In the genomic region with DNA sequence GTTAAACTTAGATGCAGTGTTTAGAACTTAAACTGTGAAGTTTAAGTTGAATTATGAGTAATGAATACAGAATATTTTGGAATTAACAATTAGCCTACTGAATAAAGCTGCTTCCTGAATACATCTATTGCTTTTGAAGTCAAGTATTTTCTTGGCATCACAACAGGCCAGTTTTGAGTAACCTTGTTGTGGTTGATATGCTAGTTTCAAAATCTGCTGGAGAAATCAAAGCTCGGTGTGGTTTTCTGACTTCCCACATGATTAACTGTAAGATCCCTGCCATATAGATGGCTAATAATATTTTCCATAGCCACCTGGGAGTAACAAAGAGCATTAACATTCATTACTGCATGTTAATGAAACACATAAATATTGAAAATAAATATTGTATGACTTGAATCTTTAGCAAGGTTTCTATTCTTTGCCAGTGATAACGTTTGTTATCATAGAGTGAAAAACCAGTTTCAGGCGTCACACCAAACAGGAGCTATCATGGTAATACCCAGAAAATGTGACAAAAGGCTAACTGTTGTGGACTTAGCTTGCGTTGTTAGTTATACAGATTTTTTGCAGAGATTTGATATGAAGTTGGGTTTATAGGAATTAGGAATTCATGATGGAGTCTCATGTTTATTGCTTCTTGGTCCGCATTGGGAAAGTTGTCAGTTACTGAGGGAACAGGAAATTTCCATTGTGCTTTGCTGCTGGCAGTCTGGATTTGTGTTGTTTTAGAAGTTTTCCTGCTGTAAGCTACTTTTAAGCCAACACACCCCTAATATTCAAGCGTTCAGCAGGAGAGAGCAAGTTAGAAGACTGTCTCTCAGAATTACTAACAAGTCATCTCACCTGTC, we compare ENCODE assay signal across 9 cellular contexts. TPM values are rescaled to one million over a fixed set of nuclear protein-coding genes. Genes with fewer than 3 reads are reported as not detected.
A peak's percentile ranks its signal among the peaks of the same experiment; 100 is the strongest.
DNase-seq lines count a peak whose midpoint lies in the region; ATAC-seq, FAIRE-seq and TF ChIP-seq lines count a peak whose summit lies in the region.
"Had no signal": no experiment of that assay in that cellular context is flagged by ENCODE, and none has a peak within 500 bp of the region (broad histone marks: within the 10 kb centered on the region; RNA-seq: fewer than 3 reads in every experiment).

No MANE protein-coding gene starts in this region.

- CTCF ChIA-PET in activated CD4-positive, alpha-beta memory T cell treated with anti-CD3 and anti-CD28 coated beads, Interleukin-2, amount 10 ng/mL, durations not matched to agents 7 days and 5 days (lab: Charles Lee) = interaction anchor here (0.5 kb wide), 1 partner anchor 115 kb away, joined by 4 read pairs; no protein-coding TSS in a partner anchor

- H3K9me3 Mint-ChIP-seq in activated CD4-positive, alpha-beta memory T cell treated with anti-CD3 and anti-CD28 coated beads, Interleukin-2, amount 10 ng/mL, durations not matched to agents 7 days and 5 days = no peaks in the 10 kb centered on the region
- H3K9me3 Mint-ChIP-seq: CD4-positive, alpha-beta T cell had no signal

- H3K4me1 ChIP-seq in osteoblast (ENCODE audit: insufficient read depth, low read length) = peaks cover 79% of the 10 kb centered on the region

- TF ChIP-seq CTCF in osteoblast (IDR thresholded peaks at IDR 0.05; ENCODE audit: extremely low read depth, low read depth, low read length) = no peak

- no peaks in the 10 kb centered on the region for H3K27me3 ChIP-seq in osteoblast (ENCODE audit: insufficient read depth, low read length)

- H4K20me1 ChIP-seq in osteoblast (ENCODE audit: insufficient read depth, low read length) = no peaks in the 10 kb centered on the region

- no peak overlapping the region for H2AFZ ChIP-seq in osteoblast (ENCODE audit: low read length)

- POLR2A ChIA-PET in activated CD4-positive, alpha-beta memory T cell treated with anti-CD3 and anti-CD28 coated beads, Interleukin-2, amount 10 ng/mL, durations not matched to agents 7 days and 5 days (lab: Charles Lee) = no interaction called here

- peak overlapping the region; percentile 75 for H3K4me2 ChIP-seq in osteoblast (ENCODE audit: insufficient read depth, low read length)

- peaks cover 21% of the 10 kb centered on the region for H3K27me3 Mint-ChIP-seq in activated CD4-positive, alpha-beta memory T cell treated with anti-CD3 and anti-CD28 coated beads, Interleukin-2, amount 10 ng/mL, durations not matched to agents 7 days and 5 days
- H3K27me3 Mint-ChIP-seq: CD4-positive, alpha-beta T cell had no signal

- H3K79me2 ChIP-seq in osteoblast (ENCODE audit: insufficient read depth, low read length) = peaks cover 100% of the 10 kb centered on the region

- H3K27ac Mint-ChIP-seq in activated CD4-positive, alpha-beta memory T cell treated with anti-CD3 and anti-CD28 coated beads, Interleukin-2, amount 10 ng/mL, durations not matched to agents 7 days and 5 days = no peak overlapping the region
- H3K27ac Mint-ChIP-seq: CD4-positive, alpha-beta T cell had no signal

- peaks cover 1% of the 10 kb centered on the region for H3K36me3 ChIP-seq in osteoblast (ENCODE audit: insufficient read depth, low read length)

- H3K36me3 Mint-ChIP-seq in activated CD4-positive, alpha-beta memory T cell treated with anti-CD3 and anti-CD28 coated beads, Interleukin-2, amount 10 ng/mL, durations not matched to agents 7 days and 5 days (ENCODE audit: low read depth) = no peaks in the 10 kb centered on the region

- DNase-seq in AG08395 (ENCODE audit: low spot score) (peak; percentile 37), HTR-8/SVneo (ENCODE audit: insufficient read length, low spot score) (no peak), dermis blood vessel endothelial cell (peak; percentile 81), osteoblast (ENCODE audit: insufficient read length, low spot score, missing footprints) (peak; percentile 32), GDM1 (lab: John Stamatoyannopoulos, UW) (no peak), OCI-M2 (lab: John Stamatoyannopoulos, UW; ENCODE audit: unreplicated experiment) (no peak)
- no peak for DNase-seq in activated CD4-positive, alpha-beta memory T cell treated with anti-CD3 and anti-CD28 coated beads, Interleukin-2, amount 10 ng/mL, durations not matched to agents 7 days and 5 days
- DNase-seq: CD4-positive, alpha-beta T cell had no signal

- no peaks in the 10 kb centered on the region for H3K9me3 ChIP-seq in osteoblast (ENCODE audit: low read depth, low read length)

- FAIRE-seq in HTR-8/SVneo (lab: Jason Lieb, UNC) = peak; percentile 74

- no peak overlapping the region for H3K4me3 Mint-ChIP-seq in activated CD4-positive, alpha-beta memory T cell treated with anti-CD3 and anti-CD28 coated beads, Interleukin-2, amount 10 ng/mL, durations not matched to agents 7 days and 5 days
- H3K4me3 Mint-ChIP-seq: CD4-positive, alpha-beta T cell had no signal

- peak overlapping the region; percentile 11 for H3K4me3 ChIP-seq in osteoblast (ENCODE audit: insufficient read depth, low read length)

- peaks cover 14% of the 10 kb centered on the region for H3K4me1 Mint-ChIP-seq in activated CD4-positive, alpha-beta memory T cell treated with anti-CD3 and anti-CD28 coated beads, Interleukin-2, amount 10 ng/mL, durations not matched to agents 7 days and 5 days

- no peak for ATAC-seq in GM19455 (IDR thresholded peaks at IDR 0.05; ENCODE audit: unreplicated experiment)

- peak overlapping the region; percentile 96 for H3K27ac ChIP-seq in osteoblast (ENCODE audit: low read depth, low read length)

RNA-seq across cellular contexts. Expression of gene PPFIBP1, which starts 32.1 kb away (rescaled TPM):
- total RNA-seq in dermis blood vessel endothelial cell (354 and 576 TPM in 2 replicates), osteoblast (166 and 179 TPM in 2 replicates)
- total RNA-seq in activated CD4-positive, alpha-beta memory T cell treated with anti-CD3 and anti-CD28 coated beads, Interleukin-2, amount 10 ng/mL, durations not matched to agents 7 days and 5 days = 1 to 10 TPM; 7.3 to 9.7 TPM

Comparison
In these comparisons a context has a peak if more than half of its experiments do, and no peak if none do; other contexts are left out.
1. DNase-seq: peak in AG08395 (single experiment), dermis blood vessel endothelial cell (single experiment) and osteoblast (single experiment); none in HTR-8/SVneo (single experiment), GDM1 (single experiment), activated CD4-positive, alpha-beta memory T cell treated with anti-CD3 and anti-CD28 coated beads, Interleukin-2, amount 10 ng/mL, durations not matched to agents 7 days and 5 days (single experiment) and OCI-M2 (single experiment).
2. RNA of gene PPFIBP1, which starts 32.1 kb away (total RNA-seq): 354 to 576 TPM in dermis blood vessel endothelial cell and 166 to 179 TPM in osteoblast; 7.3 to 9.7 TPM in activated CD4-positive, alpha-beta memory T cell treated with anti-CD3 and anti-CD28 coated beads, Interleukin-2, amount 10 ng/mL, durations not matched to agents 7 days and 5 days; every median in the first group is over 10 times any median in the second.